Comparison of ENCODE assay signal across 17 cellular contexts in the genomic region with DNA sequence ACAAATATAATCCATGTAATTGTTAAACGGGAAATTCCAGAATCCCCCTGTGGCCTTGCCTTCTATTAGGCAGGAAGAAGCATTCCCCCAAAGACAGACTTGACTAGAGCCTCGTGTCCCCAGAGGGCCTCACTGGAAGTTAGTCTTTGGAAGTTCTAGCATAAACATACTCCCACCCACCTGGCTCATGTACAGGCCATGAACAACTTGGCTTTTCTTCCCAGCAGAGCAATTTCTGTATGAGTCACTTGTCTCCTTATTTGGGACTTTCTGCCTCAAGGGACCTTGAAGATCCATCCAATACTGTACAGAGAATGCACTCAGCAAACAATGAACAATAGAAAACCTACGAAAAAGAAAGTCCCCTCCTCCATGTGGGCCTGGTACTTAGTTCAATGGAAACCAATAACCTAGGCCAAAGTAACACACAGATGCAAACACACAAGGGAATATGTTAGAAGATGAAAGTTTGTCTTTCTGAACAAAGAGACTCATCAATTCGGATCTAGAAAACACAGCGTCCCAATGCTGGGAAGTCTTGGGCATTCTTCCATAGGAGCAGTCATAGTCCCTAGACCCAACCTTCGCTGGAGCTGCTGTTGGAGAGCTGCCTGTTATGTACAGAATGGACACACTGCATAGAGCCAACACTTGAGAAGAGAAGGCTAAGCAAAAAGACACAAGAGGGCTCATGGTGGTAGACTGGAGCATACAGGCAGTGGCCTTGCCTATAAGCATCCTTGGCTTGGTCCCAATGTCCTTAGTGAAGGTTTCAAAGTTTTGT.
DNase-seq lines count a peak whose midpoint lies in the region; ATAC-seq and TF ChIP-seq lines count a peak whose summit lies in the region.
"Had no signal": no experiment of that assay in that cellular context is flagged by ENCODE, and none has a peak within 500 bp of the region (broad histone marks: within the 10 kb centered on the region; RNA-seq: fewer than 3 reads in every experiment).

No MANE protein-coding gene starts in this region.

- no peaks in the 10 kb centered on the region for H3K27me3 ChIP-seq in aorta (ENCODE audit: control insufficient read depth in 1 of 2, insufficient read depth in 2 of 2, low read length in 1 of 2)
- H3K27me3 ChIP-seq in endodermal cell (ENCODE audit: control insufficient read depth, insufficient read depth, low read length, poor library complexity, severe bottlenecking): no peaks in the 10 kb centered on the region

- no peak overlapping the region for H3K9ac ChIP-seq in endodermal cell (ENCODE audit: extremely low read depth, low read length, poor library complexity, severe bottlenecking)

- peak overlapping the region; percentile 14 for H3K27ac Mint-ChIP-seq in chondrocyte (ENCODE audit: unreplicated experiment)
- H3K27ac Mint-ChIP-seq in endodermal cell: no peak overlapping the region
- H3K27ac Mint-ChIP-seq in osteocyte (ENCODE audit: unreplicated experiment): no peak overlapping the region
- H3K27ac Mint-ChIP-seq: natural killer cell, type B pancreatic cell had no signal

- no peak overlapping the region for H3K27ac ChIP-seq in aorta (ENCODE audit: low read depth in 1 of 2, low read length in 2 of 2)
- H3K27ac ChIP-seq in endodermal cell (ENCODE audit: low read depth, low read length): no peak overlapping the region
- H3K27ac ChIP-seq: HL-60 had no signal

- intact Hi-C loops in Right ventricle myocardium superior (cut with DNase I) (no loop called here), cardiac septum (cut with DNase I) (no loop called here), aorta (cut with DNase I) (no loop called here)

- no peaks in the 10 kb centered on the region for H3K4me1 ChIP-seq in aorta (ENCODE audit: control insufficient read depth in 1 of 2, insufficient read depth in 2 of 2, low read length in 2 of 2)
- H3K4me1 ChIP-seq in endodermal cell (ENCODE audit: control insufficient read depth, insufficient read depth, low read length): no peaks in the 10 kb centered on the region

- TF ChIP-seq CTCF in chondrocyte (IDR thresholded peaks at IDR 0.05) (no peak), endodermal cell (conservative IDR thresholded peaks at IDR 0.05) (no peak), osteocyte (IDR thresholded peaks at IDR 0.05) (no peak)

- WGBS in aorta, 2 donors: 34 to 39% methylated on average over 6 of the region's 6 CpGs
- 89 to 92% methylated on average over 6 of the region's 6 CpGs for WGBS in endodermal cell (ENCODE audit: insufficient coverage in 1 of 2, insufficient read length in 1 of 2), 2 experiments

- H3K27me3 Mint-ChIP-seq in chondrocyte (ENCODE audit: low read depth) (no peaks in the 10 kb centered on the region), endodermal cell (ENCODE audit: insufficient read depth) (no peaks in the 10 kb centered on the region), osteocyte (ENCODE audit: unreplicated experiment) (no peaks in the 10 kb centered on the region)

- peaks cover 20% of the 10 kb centered on the region for H3K4me1 Mint-ChIP-seq in chondrocyte (ENCODE audit: low read depth)
- H3K4me1 Mint-ChIP-seq in endodermal cell: no peaks in the 10 kb centered on the region
- peaks cover 12% of the 10 kb centered on the region for H3K4me1 Mint-ChIP-seq in osteocyte (ENCODE audit: unreplicated experiment)
- H3K4me1 Mint-ChIP-seq: natural killer cell had no signal

- no peak overlapping the region for H3K4me3 ChIP-seq in aorta (ENCODE audit: low read length in 2 of 2)
- no peak overlapping the region for H3K4me3 ChIP-seq in endodermal cell (ENCODE audit: low read length)

- H3K9me3 Mint-ChIP-seq in chondrocyte (ENCODE audit: low read depth): peaks cover 20% of the 10 kb centered on the region
- peaks cover 22% of the 10 kb centered on the region for H3K9me3 Mint-ChIP-seq in endodermal cell
- peaks cover 24% of the 10 kb centered on the region for H3K9me3 Mint-ChIP-seq in osteocyte (ENCODE audit: unreplicated experiment)

- peaks cover 1% of the 10 kb centered on the region for H3K36me3 Mint-ChIP-seq in chondrocyte (ENCODE audit: low read depth)
- H3K36me3 Mint-ChIP-seq in endodermal cell (ENCODE audit: low read depth): no peaks in the 10 kb centered on the region
- H3K36me3 Mint-ChIP-seq in osteocyte (ENCODE audit: unreplicated experiment): peaks cover 2% of the 10 kb centered on the region
- H3K36me3 Mint-ChIP-seq: type B pancreatic cell had no signal

- ATAC-seq in Right ventricle myocardium superior (ENCODE audit: poor library complexity) (peak; percentile 82), aorta (ENCODE audit: low FRiP score) (peak; percentile 70)
- ATAC-seq: activated T-cell treated with anti-CD3 and anti-CD28 coated beads, Interleukin-2, amount 50 U/mL, for 4 hours; natural killer cell had no signal

- no peaks in the 10 kb centered on the region for H3K9me3 ChIP-seq in aorta (ENCODE audit: control insufficient read depth, low read length)
- H3K9me3 ChIP-seq in endodermal cell (ENCODE audit: control insufficient read depth, low read length): peaks cover 13% of the 10 kb centered on the region

- H3K36me3 ChIP-seq in aorta (ENCODE audit: control insufficient read depth in 1 of 2, insufficient read depth in 2 of 2, low read length in 1 of 2) (no peaks in the 10 kb centered on the region), endodermal cell (ENCODE audit: control insufficient read depth, insufficient read depth, low read length) (no peaks in the 10 kb centered on the region)

- H3K4me3 Mint-ChIP-seq in chondrocyte (ENCODE audit: unreplicated experiment) (no peak overlapping the region), endodermal cell (no peak overlapping the region), osteocyte (ENCODE audit: unreplicated experiment) (no peak overlapping the region)
- H3K4me3 Mint-ChIP-seq: activated T-cell treated with anti-CD3 and anti-CD28 coated beads, Interleukin-2, amount 50 U/mL, for 4 hours; natural killer cell; type B pancreatic cell had no signal

- DNase-seq in Right ventricle myocardium superior (peak; percentile 42), cardiac septum (ENCODE audit: low spot score) (no peak), chondrocyte (ENCODE audit: low spot score) (no peak), left kidney (ENCODE audit: low read depth, low spot score) (peak; percentile 23), aorta (peak in 1 of 2 donors; percentile 59), endodermal cell (no peak), osteocyte (ENCODE audit: extremely low spot score, unreplicated experiment) (no peak)
- no peak for DNase-seq in activated naive CD4-positive, alpha-beta T cell (lab: John Stamatoyannopoulos, UW)
- DNase-seq: activated CD4-positive, CD25-positive, alpha-beta regulatory T cell treated with anti-CD3 and anti-CD28 coated beads, Interleukin-2, amount 50 U/mL, for 72 hours; activated T-cell treated with anti-CD3 and anti-CD28 coated beads, Interleukin-2, amount 50 U/mL, for 4 hours; dermis blood vessel endothelial cell; GOT3; natural killer cell; stimulated activated CD4-positive, alpha-beta T cell treated with anti-CD3 and anti-CD28 coated beads, Interleukin-12 subunit alpha, Interleukin-12 subunit beta, amount 100 ng/mL, for 4 hours; SW 1271 had no signal

Comparison
In these comparisons a context has a peak if more than half of its experiments do, and no peak if none do; other contexts are left out.
1. DNase-seq: peak in Right ventricle myocardium superior (single experiment) and left kidney (single experiment); none in cardiac septum (single experiment), chondrocyte (single experiment), activated naive CD4-positive, alpha-beta T cell (0 of 4), endodermal cell (single experiment) and osteocyte (single experiment).